Comparison of ENCODE assay signal across 8 cellular contexts in the genomic region with DNA sequence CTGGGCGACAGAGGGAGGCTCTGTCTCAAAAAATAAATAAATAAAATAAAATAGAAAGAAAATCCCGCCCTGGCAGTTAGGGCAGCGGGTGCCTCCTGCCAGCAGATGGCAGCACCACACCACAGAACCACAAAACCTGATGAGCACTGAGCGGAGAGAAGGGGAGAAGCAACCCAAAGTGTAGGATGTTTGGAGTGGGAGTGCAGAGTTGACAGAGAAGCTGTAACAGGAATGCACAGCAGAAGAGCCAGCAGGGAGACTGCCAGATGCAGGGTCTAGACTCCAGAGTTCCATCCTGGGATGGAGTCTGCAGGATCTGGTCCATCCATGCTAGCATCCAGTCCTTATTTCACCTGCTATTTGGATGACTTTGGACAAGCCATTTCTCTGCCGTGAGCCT. TPM values are rescaled to one million over a fixed set of nuclear protein-coding genes. Genes with fewer than 3 reads are reported as not detected.
DNase-seq lines count a peak whose midpoint lies in the region; ATAC-seq and TF ChIP-seq lines count a peak whose summit lies in the region.

No MANE protein-coding gene starts in this region.

- intact Hi-C loops in psoas muscle (cut with DNase I) = loop anchor here (1.0 to 5.0 kb wide), 2 partner anchors 159 to 162 kb away; no protein-coding TSS in a partner anchor

- H3K27me3 Mint-ChIP-seq in activated naive CD4-positive, alpha-beta T cell treated with anti-CD3 and anti-CD28 coated beads, Interleukin-2, amount 10 ng/mL, durations not matched to agents 7 days and 5 days = peaks cover 19% of the 10 kb centered on the region

- peak; percentile 27 for DNase-seq in NK-92 treated with Interleukin-12 subunit alpha and Interleukin-12 subunit beta, amount 100 ng/mL, for 24 hours (lab: John Stamatoyannopoulos, UW)
- DNase-seq in NK-92 (lab: John Stamatoyannopoulos, UW; ENCODE audit: unreplicated experiment) (no peak), KBM-7 (peak; percentile 74), SJCRH30 (peak; percentile 42 to 77), glomerular visceral epithelial cell (ENCODE audit: extremely low spot score) (peak; percentile 87), psoas muscle (peak; percentile 63 to 78)
- peak; percentile 63 for DNase-seq in activated naive CD4-positive, alpha-beta T cell treated with anti-CD3 and anti-CD28 coated beads, Interleukin-2, amount 10 ng/mL, durations not matched to agents 7 days and 5 days

- CTCF ChIA-PET in activated naive CD4-positive, alpha-beta T cell treated with anti-CD3 and anti-CD28 coated beads, Interleukin-2, amount 10 ng/mL, durations not matched to agents 7 days and 5 days (lab: Charles Lee) = interaction anchor here (0.9 to 2.7 kb wide), 8 partner anchors 13 to 161 kb away, joined by 3 to 15 read pairs (median 4); no protein-coding TSS in a partner anchor

- H3K9me3 ChIP-seq in SJCRH30 (replicated peaks) (no peaks in the 10 kb centered on the region), psoas muscle (no peaks in the 10 kb centered on the region)

- WGBS in psoas muscle, 3 donors = 8 to 17% (median 17%) methylated on average over 5 of the region's 5 CpGs

- H3K27me3 ChIP-seq in SJCRH30 (peaks cover 3% of the 10 kb centered on the region; the same call in 1 of the 2 replicates), psoas muscle (ENCODE audit: insufficient read depth in 3 of 3, low read length in 2 of 3) (peaks cover 0 to 9% (median 0%) of the 10 kb centered on the region in 3 donors)

- H3K27ac ChIP-seq in SJCRH30 = no peak overlapping the region
- H3K27ac ChIP-seq in psoas muscle = no peak overlapping the region

- H3K4me1 ChIP-seq in SJCRH30 = no peaks in the 10 kb centered on the region
- H3K4me1 ChIP-seq in psoas muscle = no peaks in the 10 kb centered on the region

- H3K4me1 Mint-ChIP-seq in activated naive CD4-positive, alpha-beta T cell treated with anti-CD3 and anti-CD28 coated beads, Interleukin-2, amount 10 ng/mL, durations not matched to agents 7 days and 5 days = no peaks in the 10 kb centered on the region

- H3K4me3 Mint-ChIP-seq in activated naive CD4-positive, alpha-beta T cell treated with anti-CD3 and anti-CD28 coated beads, Interleukin-2, amount 10 ng/mL, durations not matched to agents 7 days and 5 days = no peak overlapping the region

- peak; percentile 87 for TF ChIP-seq CTCF in psoas muscle (IDR thresholded peaks at IDR 0.05)

- H3K36me3 Mint-ChIP-seq in activated naive CD4-positive, alpha-beta T cell treated with anti-CD3 and anti-CD28 coated beads, Interleukin-2, amount 10 ng/mL, durations not matched to agents 7 days and 5 days = no peaks in the 10 kb centered on the region

- in situ Hi-C loops in KBM-7 (cut with MboI; ENCODE audit: low pct_unique_long_range_greater_than_20kb, low sequenced_read_pairs) = no loop called here

- H3K9me3 Mint-ChIP-seq in activated naive CD4-positive, alpha-beta T cell treated with anti-CD3 and anti-CD28 coated beads, Interleukin-2, amount 10 ng/mL, durations not matched to agents 7 days and 5 days = no peaks in the 10 kb centered on the region

- peak; percentile 53 to 73 (median 62) for ATAC-seq in psoas muscle
- ATAC-seq in HG03175 (IDR thresholded peaks at IDR 0.05; ENCODE audit: unreplicated experiment) = no peak

- H3K36me3 ChIP-seq in SJCRH30 (no peaks in the 10 kb centered on the region), psoas muscle (ENCODE audit: insufficient read depth in 1 of 2, low read depth in 1 of 2) (no peaks in the 10 kb centered on the region)

- H3K4me3 ChIP-seq in SJCRH30 (no peak overlapping the region), psoas muscle (no peak overlapping the region)

- H3K27ac Mint-ChIP-seq in activated naive CD4-positive, alpha-beta T cell treated with anti-CD3 and anti-CD28 coated beads, Interleukin-2, amount 10 ng/mL, durations not matched to agents 7 days and 5 days = no peak overlapping the region

RNA-seq across cellular contexts. Expression of gene KIRREL1, which starts 29.7 kb away (rescaled TPM):
- total RNA-seq in SJCRH30 (2014; rRNA removed; shearing (Covaris generic)) = 26.3 and 26.4 TPM in 2 replicates
- total RNA-seq in psoas muscle = 1 to 10 TPM; 4.3 to 7.6 (median 6.4) TPM
- polyA plus RNA-seq in psoas muscle = 1 to 10 TPM; 1.3 to 2.2 (median 1.8) TPM
